19 cellular contexts compared by ENCODE assay signal in genomic region chr6:156918647-156919046, GRCh38.
A peak's percentile ranks its signal among the peaks of the same experiment; 100 is the strongest.
DNase-seq lines count a peak whose midpoint lies in the region; ATAC-seq, FAIRE-seq and TF ChIP-seq lines count a peak whose summit lies in the region.
"Had no signal": no experiment of that assay in that cellular context is flagged by ENCODE, and none has a peak within 500 bp of the region (broad histone marks: within the 10 kb centered on the region; RNA-seq: fewer than 3 reads in every experiment).

No MANE protein-coding gene starts in this region.

- peaks cover 12% of the 10 kb centered on the region for H3K4me1 Mint-ChIP-seq in endodermal cell
- peaks cover 39 to 61% of the 10 kb centered on the region in 2 donors for H3K4me1 Mint-ChIP-seq in stimulated activated naive B cell treated with anti-CD40 and anti-IgM and Interleukin-4, amounts not matched to agents 10 μg/mL and 1 μg/mL and 100 μg/mL, for 72 hours

- no peak for FAIRE-seq in GM12891 (lab: Jason Lieb, UNC)
- FAIRE-seq: keratinocyte had no signal

- BruUV-seq in A673 (replicated peaks; lab: Mats Ljungman, UMichigan), result no TSS peak

- H2AFZ ChIP-seq in OCI-LY1 (ENCODE audit: low read length), result no peak overlapping the region
- H2AFZ ChIP-seq: GM23248 had no signal

- H3K9me3 ChIP-seq in OCI-LY1 (ENCODE audit: low read length), result no peaks in the 10 kb centered on the region
- H3K9me3 ChIP-seq in endodermal cell (ENCODE audit: control insufficient read depth, low read length), result no peaks in the 10 kb centered on the region
- H3K9me3 ChIP-seq in A673 (ENCODE audit: low read depth, low read length, poor library complexity, severe bottlenecking), result no peaks in the 10 kb centered on the region

- POLR2A ChIA-PET in A673 (lab: Charles Lee; ENCODE audit: low non-redundant PET), result no interaction called here

- H3K4me1 ChIP-seq in OCI-LY1 (ENCODE audit: insufficient read depth, low read length, severe bottlenecking) (peaks cover 35% of the 10 kb centered on the region), endodermal cell (ENCODE audit: control insufficient read depth, insufficient read depth, low read length) (peaks cover 6% of the 10 kb centered on the region), A673 (ENCODE audit: insufficient read depth, low read length, poor library complexity, severe bottlenecking) (peaks cover 11% of the 10 kb centered on the region)

- 85 to 93% methylated on average over 2 to 7 of the region's 7 CpGs for WGBS in endodermal cell (ENCODE audit: insufficient coverage in 1 of 2, insufficient read length in 1 of 2), 2 experiments

- H3K9ac ChIP-seq in OCI-LY1 (ENCODE audit: low read length) (no peak overlapping the region), endodermal cell (ENCODE audit: extremely low read depth, low read length, poor library complexity, severe bottlenecking) (no peak overlapping the region)
- H3K9ac ChIP-seq: GM23248 had no signal

- H3K27ac ChIP-seq in OCI-LY1 (ENCODE audit: low read depth, low read length, poor library complexity, severe bottlenecking) (peak overlapping the region; percentile 4), endodermal cell (ENCODE audit: low read depth, low read length) (no peak overlapping the region), A673 (ENCODE audit: low read depth, low read length, poor library complexity, severe bottlenecking) (no peak overlapping the region)
- H3K27ac ChIP-seq: GM23248 had no signal

- H3K79me2 ChIP-seq in OCI-LY1 (ENCODE audit: insufficient read depth, low read length), result peaks cover 34% of the 10 kb centered on the region; the same call in 1 of the 2 replicates

- H3K27me3 Mint-ChIP-seq in endodermal cell (ENCODE audit: insufficient read depth), result no peaks in the 10 kb centered on the region
- H3K27me3 Mint-ChIP-seq in stimulated activated naive B cell treated with anti-CD40 and anti-IgM and Interleukin-4, amounts not matched to agents 10 μg/mL and 1 μg/mL and 100 μg/mL, for 72 hours, result no peaks in the 10 kb centered on the region
- H3K27me3 Mint-ChIP-seq: activated CD4-positive, alpha-beta T cell treated with anti-CD3 and anti-CD28 coated beads, Interleukin-2, amount 10 ng/mL, durations not matched to agents 7 days and 5 days; T-helper 17 cell had no signal

- H3K4me3 ChIP-seq in OCI-LY1 (ENCODE audit: low read depth, low read length, poor library complexity, severe bottlenecking) (no peak overlapping the region), endodermal cell (ENCODE audit: low read length) (no peak overlapping the region), A673 (ENCODE audit: low read depth, low read length, poor library complexity, severe bottlenecking) (no peak overlapping the region)
- H3K4me3 ChIP-seq: GM23248 had no signal

- H3K27ac Mint-ChIP-seq in endodermal cell, result peak overlapping the region; percentile 74
- H3K27ac Mint-ChIP-seq in stimulated activated naive B cell treated with anti-CD40 and anti-IgM and Interleukin-4, amounts not matched to agents 10 μg/mL and 1 μg/mL and 100 μg/mL, for 72 hours, result peak overlapping the region; percentile 62
- H3K27ac Mint-ChIP-seq: activated CD4-positive, alpha-beta T cell treated with anti-CD3 and anti-CD28 coated beads, Interleukin-2, amount 10 ng/mL, durations not matched to agents 7 days and 5 days; activated naive CD4-positive, alpha-beta T cell treated with anti-CD3 and anti-CD28 coated beads for 36 hours; CD8-positive, alpha-beta T cell; T-helper 17 cell had no signal

- no peak overlapping the region for H3K4me3 Mint-ChIP-seq in endodermal cell
- H3K4me3 Mint-ChIP-seq in stimulated activated naive B cell treated with anti-CD40 and anti-IgM and Interleukin-4, amounts not matched to agents 10 μg/mL and 1 μg/mL and 100 μg/mL, for 72 hours, result no peak overlapping the region
- H3K4me3 Mint-ChIP-seq: activated CD4-positive, alpha-beta T cell treated with anti-CD3 and anti-CD28 coated beads, Interleukin-2, amount 10 ng/mL, durations not matched to agents 7 days and 5 days; activated naive CD4-positive, alpha-beta T cell treated with anti-CD3 and anti-CD28 coated beads for 36 hours; CD8-positive, alpha-beta T cell; T-helper 17 cell had no signal

- H3K4me2 ChIP-seq in OCI-LY1 (ENCODE audit: low read length), result peak overlapping the region; percentile 6; the same call in 1 of the 2 replicates

- H3K36me3 ChIP-seq in OCI-LY1 (ENCODE audit: insufficient read depth, low read length) (0 out of 2 replicates have a peak, but pooled peaks cover 2% of the 10 kb centered on the region), endodermal cell (ENCODE audit: control insufficient read depth, insufficient read depth, low read length) (no peaks in the 10 kb centered on the region), A673 (ENCODE audit: insufficient read depth, low read length, poor library complexity, severe bottlenecking) (no peaks in the 10 kb centered on the region)

- H3K36me3 Mint-ChIP-seq in endodermal cell (ENCODE audit: low read depth), result peaks cover 9% of the 10 kb centered on the region
- H3K36me3 Mint-ChIP-seq in stimulated activated naive B cell treated with anti-CD40 and anti-IgM and Interleukin-4, amounts not matched to agents 10 μg/mL and 1 μg/mL and 100 μg/mL, for 72 hours, result peaks cover 16 to 23% of the 10 kb centered on the region in 2 donors

- ATAC-seq in stimulated activated naive B cell treated with anti-CD40 and anti-IgM and Interleukin-4, amounts not matched to agents 10 μg/mL and 1 μg/mL and 100 μg/mL, for 72 hours (replicated peaks), result peak in 1 of 2 donors; percentile 36
- ATAC-seq in left colon, result no peak
- ATAC-seq: CD8-positive, alpha-beta T cell; T-helper 17 cell had no signal

- no peak for TF ChIP-seq POLR2A in GM12891 (IDR thresholded peaks at IDR 0.05; ENCODE audit: low read depth, low read length)

- H3K9me3 Mint-ChIP-seq in endodermal cell, result no peaks in the 10 kb centered on the region
- H3K9me3 Mint-ChIP-seq in stimulated activated naive B cell treated with anti-CD40 and anti-IgM and Interleukin-4, amounts not matched to agents 10 μg/mL and 1 μg/mL and 100 μg/mL, for 72 hours, result peaks cover 0 to 6% of the 10 kb centered on the region in 2 donors
- H3K9me3 Mint-ChIP-seq: activated CD4-positive, alpha-beta T cell treated with anti-CD3 and anti-CD28 coated beads, Interleukin-2, amount 10 ng/mL, durations not matched to agents 7 days and 5 days; activated naive CD4-positive, alpha-beta T cell treated with anti-CD3 and anti-CD28 coated beads for 36 hours; CD8-positive, alpha-beta T cell had no signal

- TF ChIP-seq CTCF in OCI-LY1 (IDR thresholded peaks at IDR 0.05; ENCODE audit: low read length), result no peak
- TF ChIP-seq CTCF in endodermal cell (conservative IDR thresholded peaks at IDR 0.05), result no peak
- TF ChIP-seq CTCF in A673 (conservative IDR thresholded peaks at IDR 0.05; ENCODE audit: low read depth, low read length), result no peak

- DNase-seq in GM12891 (ENCODE audit: insufficient read length, low spot score) (no peak), endodermal cell (no peak), left colon (no peak), ureter (ENCODE audit: low spot score) (no peak), A673 (ENCODE audit: low spot score) (no peak)
- DNase-seq in stimulated activated naive B cell treated with anti-CD40 and anti-IgM and Interleukin-4, amounts not matched to agents 10 μg/mL and 1 μg/mL and 100 μg/mL, for 72 hours, result no peak
- DNase-seq: activated CD4-positive, alpha-beta T cell treated with anti-CD3 and anti-CD28 coated beads, Interleukin-2, amount 10 ng/mL, durations not matched to agents 7 days and 5 days; activated naive CD4-positive, alpha-beta T cell treated with anti-CD3 and anti-CD28 coated beads for 36 hours; amniotic stem cell; CD8-positive, alpha-beta T cell; GM23248; NCI-H1048; NCI-H1694 treated with DMSO at 0.1 percent for 48 hours; NCI-H2171; stimulated activated CD4-positive, alpha-beta T cell treated with anti-CD3 and anti-CD28 coated beads, Interleukin-4, amount 100 ng/mL, for 4 hours; stimulated activated naive CD4-positive, alpha-beta T cell treated with Interleukin-2 at 50 U/mL for 16 hours; T-helper 17 cell had no signal

- no peaks in the 10 kb centered on the region for H4K20me1 ChIP-seq in OCI-LY1 (ENCODE audit: insufficient read depth, low read length)

- H3F3A ChIP-seq in OCI-LY1 (ENCODE audit: insufficient read depth, low read length), result no peaks in the 10 kb centered on the region

- intact Hi-C loops in left colon (cut with DNase I, micrococcal nuclease), result no loop called here
- intact Hi-C loops in A673 (cut with micrococcal nuclease; ENCODE audit: unreplicated experiment), result no loop called here

- CTCF ChIA-PET in A673 (lab: Charles Lee), result no interaction called here

- H3K27me3 ChIP-seq in OCI-LY1 (ENCODE audit: insufficient read depth, low read length) (no peaks in the 10 kb centered on the region), endodermal cell (ENCODE audit: control insufficient read depth, insufficient read depth, low read length, poor library complexity, severe bottlenecking) (no peaks in the 10 kb centered on the region), A673 (replicated peaks; ENCODE audit: insufficient read depth, low read depth, low read length, poor library complexity) (no peaks in the 10 kb centered on the region)

- H3K9me2 ChIP-seq in OCI-LY1 (ENCODE audit: low read depth, low read length), result no peaks in the 10 kb centered on the region

TF ChIP-seq in GM12891, 5 proteins besides CTCF, POLR2A, EP300 and RAD21:
- no peak for TF ChIP-seq POLR2AphosphoS5 (IDR thresholded peaks at IDR 0.05; ENCODE audit: low read depth, low read length)
- no peak for TF ChIP-seq POU2F2 (IDR thresholded peaks at IDR 0.05; ENCODE audit: low read depth, low read length)
- peak; percentile 60 for TF ChIP-seq SPI1 (IDR thresholded peaks at IDR 0.05; ENCODE audit: low read depth, low read length)
TF ChIP-seq in GM12891: peak in this region for 1.
